Comparison of ENCODE assay signal across 18 cellular contexts in genomic region chr2:24203029-24203786, GRCh38. TPM values are rescaled to one million over a fixed set of nuclear protein-coding genes. Genes with fewer than 3 reads are reported as not detected.
"Had no signal": no experiment of that assay in that cellular context is flagged by ENCODE, and none has a peak within 500 bp of the region (broad histone marks: within the 10 kb centered on the region; RNA-seq: fewer than 3 reads in every experiment).

No MANE protein-coding gene starts in this region.

- H3K27me3 ChIP-seq: colonic mucosa, esophagus muscularis mucosa, transverse colon had no signal

- H3K9me3 ChIP-seq: colonic mucosa, esophagus muscularis mucosa, mucosa of descending colon, transverse colon had no signal

- H3K27ac Mint-ChIP-seq: activated CD8-positive, alpha-beta T cell treated with anti-CD3 and anti-CD28 coated beads for 36 hours; activated naive CD8-positive, alpha-beta T cell; natural killer cell; stimulated activated memory B cell treated with anti-CD40 and anti-IgM and Interleukin-4, amounts not matched to agents 10 μg/mL and 1 μg/mL and 100 μg/mL, for 72 hours; T-helper 1 cell treated with Interleukin-12 subunit alpha and Interleukin-12 subunit beta and Interleukin-4 antibody, amounts not matched to agents 30 μg/mL and 1 μg/mL, for 36 hours had no signal

- H3K4me1 ChIP-seq: colonic mucosa, esophagus muscularis mucosa, transverse colon had no signal

- DNase-seq: activated CD4-positive, alpha-beta T cell treated with anti-CD3 and anti-CD28 coated beads for 4 hours; activated CD8-positive, alpha-beta memory T cell treated with anti-CD3 and anti-CD28 coated beads, Interleukin-2, amount 50 U/mL, for 4 hours; activated CD8-positive, alpha-beta T cell treated with anti-CD3 and anti-CD28 coated beads for 36 hours; activated gamma-delta T cell treated with Interleukin-2 at 50 U/mL for 16 hours; amniotic stem cell; colonic mucosa; immature natural killer cell; left colon; mucosa of descending colon; natural killer cell; retina; stimulated activated CD4-positive, alpha-beta T cell treated with anti-CD3 and anti-CD28 coated beads, Interleukin-2, amount 100 ng/mL, for 48 hours; transverse colon; WERI-Rb-1 had no signal

- ATAC-seq: activated CD8-positive, alpha-beta T cell treated with anti-CD3 and anti-CD28 coated beads for 36 hours; left colon; mucosa of descending colon; natural killer cell; stimulated activated memory B cell treated with anti-CD40 and anti-IgM and Interleukin-4, amounts not matched to agents 10 μg/mL and 1 μg/mL and 100 μg/mL, for 72 hours had no signal

- H3K9me3 Mint-ChIP-seq: activated CD8-positive, alpha-beta T cell treated with anti-CD3 and anti-CD28 coated beads for 36 hours; immature natural killer cell; natural killer cell; stimulated activated memory B cell treated with anti-CD40 and anti-IgM and Interleukin-4, amounts not matched to agents 10 μg/mL and 1 μg/mL and 100 μg/mL, for 72 hours; T-helper 1 cell treated with Interleukin-12 subunit alpha and Interleukin-12 subunit beta and Interleukin-4 antibody, amounts not matched to agents 30 μg/mL and 1 μg/mL, for 36 hours had no signal

- H3K4me1 Mint-ChIP-seq: immature natural killer cell, natural killer cell had no signal

- H3K4me3 ChIP-seq: colonic mucosa, esophagus muscularis mucosa, mucosa of descending colon, transverse colon had no signal

- H3K27me3 Mint-ChIP-seq: activated CD8-positive, alpha-beta T cell treated with anti-CD3 and anti-CD28 coated beads for 36 hours; activated naive CD8-positive, alpha-beta T cell; stimulated activated memory B cell treated with anti-CD40 and anti-IgM and Interleukin-4, amounts not matched to agents 10 μg/mL and 1 μg/mL and 100 μg/mL, for 72 hours had no signal

- H3K27ac ChIP-seq: colonic mucosa, esophagus muscularis mucosa, transverse colon, WERI-Rb-1 had no signal

- H3K4me3 Mint-ChIP-seq: activated CD8-positive, alpha-beta T cell treated with anti-CD3 and anti-CD28 coated beads for 36 hours; activated naive CD8-positive, alpha-beta T cell; immature natural killer cell; natural killer cell; stimulated activated memory B cell treated with anti-CD40 and anti-IgM and Interleukin-4, amounts not matched to agents 10 μg/mL and 1 μg/mL and 100 μg/mL, for 72 hours; T-helper 1 cell treated with Interleukin-12 subunit alpha and Interleukin-12 subunit beta and Interleukin-4 antibody, amounts not matched to agents 30 μg/mL and 1 μg/mL, for 36 hours had no signal

RNA-seq across cellular contexts. Expression of gene FAM228A, which starts 28.4 kb away (rescaled TPM):
- total RNA-seq: activated CD8-positive, alpha-beta T cell treated with anti-CD3 and anti-CD28 coated beads for 36 hours; colonic mucosa; left colon had no signal
